16 cellular contexts compared by ENCODE assay signal in genomic region chr14:81831128-81831815, GRCh38.
DNase-seq lines count a peak whose midpoint lies in the region; ATAC-seq and TF ChIP-seq lines count a peak whose summit lies in the region.
"Had no signal": no experiment of that assay in that cellular context is flagged by ENCODE, and none has a peak within 500 bp of the region (broad histone marks: within the 10 kb centered on the region; RNA-seq: fewer than 3 reads in every experiment).

No MANE protein-coding gene starts in this region.

- no peak overlapping the region for H3K4ac ChIP-seq in mesenchymal stem cell (ENCODE audit: low read depth in 1 of 2, low read length in 2 of 2)

- DNase-seq in MG63 (peak; percentile 23), body of pancreas (peak; percentile 31 to 59 (median 44)), right cardiac atrium (peak; percentile 68 to 88 (median 73)), posterior vena cava (ENCODE audit: low spot score) (peak; percentile 84), mesenchymal stem cell (no peak), endothelial cell (ENCODE audit: low spot score) (no peak), dermis blood vessel endothelial cell (no peak)
- DNase-seq: activated naive CD4-positive, alpha-beta T cell treated with anti-CD3 and anti-CD28 coated beads for 36 hours; DND-41; IMR-90; NCI-H1436 treated with DMSO at 0.1 percent for 48 hours; SJCRH30; stimulated activated CD4-positive, alpha-beta T cell treated with anti-CD3 and anti-CD28 coated beads, Interleukin-4, amount 100 ng/mL, for 24 hours had no signal

- H3K27ac ChIP-seq in body of pancreas (no peak overlapping the region), right cardiac atrium (ENCODE audit: low read length) (no peak overlapping the region), mesenchymal stem cell (ENCODE audit: low read length, poor library complexity, severe bottlenecking) (no peak overlapping the region)
- H3K27ac ChIP-seq: SJCRH30 had no signal

- H3K36me3 ChIP-seq in MG63 (no peaks in the 10 kb centered on the region), body of pancreas (replicated peaks in 1 of 2; ENCODE audit: insufficient read depth in 1 of 2, low read depth in 2 of 2) (no peaks in the 10 kb centered on the region), mesenchymal stem cell (ENCODE audit: control insufficient read depth in 1 of 2, insufficient read depth in 2 of 2, low read depth in 1 of 2, low read length in 2 of 2) (no peaks in the 10 kb centered on the region)
- H3K36me3 ChIP-seq: SJCRH30 had no signal

- H3K36me3 Mint-ChIP-seq in endothelial cell (ENCODE audit: low read depth, unreplicated experiment): peaks cover 12% of the 10 kb centered on the region
- H3K36me3 Mint-ChIP-seq: stimulated activated effector memory CD8-positive, alpha-beta T cell treated with anti-CD3 and anti-CD28 coated beads, Interleukin-12 subunit alpha, Interleukin-12 subunit beta, amount 100 ng/mL, for 72 hours had no signal

- H2BK5ac ChIP-seq in mesenchymal stem cell (ENCODE audit: low read depth, low read length, poor library complexity, severe bottlenecking): no peak overlapping the region

- H4K91ac ChIP-seq in mesenchymal stem cell (ENCODE audit: low read length): no peak overlapping the region

- H2BK15ac ChIP-seq in mesenchymal stem cell (ENCODE audit: low read depth, poor library complexity, severe bottlenecking): no peak overlapping the region

- TF ChIP-seq POLR2A in body of pancreas (IDR thresholded peaks at IDR 0.05): no peak

- ATAC-seq in body of pancreas (peak; percentile 90), right cardiac atrium (peak; percentile 95 to 96), HG03196 (IDR thresholded peaks at IDR 0.05; ENCODE audit: unreplicated experiment) (no peak)
- ATAC-seq: stimulated activated effector memory CD8-positive, alpha-beta T cell treated with anti-CD3 and anti-CD28 coated beads, Interleukin-12 subunit alpha, Interleukin-12 subunit beta, amount 100 ng/mL, for 72 hours had no signal

- intact Hi-C loops in body of pancreas (cut with DNase I): no loop called here
- intact Hi-C loops in right cardiac atrium (cut with DNase I): no loop called here
- intact Hi-C loops in posterior vena cava (cut with DNase I): no loop called here

- no peak overlapping the region for H3K14ac ChIP-seq in mesenchymal stem cell (ENCODE audit: low read length in 2 of 2)

- H3K4me1 ChIP-seq in body of pancreas: peaks cover 18% of the 10 kb centered on the region
- H3K4me1 ChIP-seq in right cardiac atrium (ENCODE audit: control insufficient read depth, insufficient read depth, low read length): no peaks in the 10 kb centered on the region
- no peaks in the 10 kb centered on the region for H3K4me1 ChIP-seq in mesenchymal stem cell (ENCODE audit: control insufficient read depth, insufficient read depth, low read depth, low read length)
- H3K4me1 ChIP-seq: SJCRH30 had no signal

- no peak overlapping the region for H3K9ac ChIP-seq in mesenchymal stem cell (ENCODE audit: low read length)

- H2BK12ac ChIP-seq in mesenchymal stem cell (ENCODE audit: low read length in 2 of 2): no peak overlapping the region

- TF ChIP-seq CTCF in body of pancreas (IDR thresholded peaks at IDR 0.05) (no peak), endothelial cell (IDR thresholded peaks at IDR 0.05; ENCODE audit: unreplicated experiment) (no peak)

- H3K27me3 ChIP-seq in MG63: no peaks in the 10 kb centered on the region
- H3K27me3 ChIP-seq in body of pancreas: no peaks in the 10 kb centered on the region
- H3K27me3 ChIP-seq in right cardiac atrium (ENCODE audit: control insufficient read depth, insufficient read depth): no peaks in the 10 kb centered on the region
- no peaks in the 10 kb centered on the region for H3K27me3 ChIP-seq in mesenchymal stem cell (ENCODE audit: control insufficient read depth in 1 of 2, insufficient read depth in 1 of 2, low read length in 2 of 2)
- H3K27me3 ChIP-seq: SJCRH30 had no signal

- H3K4me1 Mint-ChIP-seq in endothelial cell (ENCODE audit: unreplicated experiment): no peaks in the 10 kb centered on the region
- H3K4me1 Mint-ChIP-seq: central memory CD8-positive, alpha-beta T cell; stimulated activated effector memory CD8-positive, alpha-beta T cell treated with anti-CD3 and anti-CD28 coated beads, Interleukin-12 subunit alpha, Interleukin-12 subunit beta, amount 100 ng/mL, for 72 hours had no signal

- H3K23ac ChIP-seq in mesenchymal stem cell (ENCODE audit: low read length in 2 of 2): no peak overlapping the region

- H4K8ac ChIP-seq in mesenchymal stem cell (ENCODE audit: low read length): no peak overlapping the region

- peaks cover 3% of the 10 kb centered on the region for H3K27me3 Mint-ChIP-seq in endothelial cell (ENCODE audit: unreplicated experiment)
- H3K27me3 Mint-ChIP-seq: central memory CD8-positive, alpha-beta T cell had no signal

- H3K79me1 ChIP-seq in mesenchymal stem cell (replicated peaks; ENCODE audit: low read length, poor library complexity, severe bottlenecking): no peaks in the 10 kb centered on the region

- no peak overlapping the region for H3K4me2 ChIP-seq in mesenchymal stem cell (ENCODE audit: low read length, poor library complexity, severe bottlenecking)

- H3K9me3 ChIP-seq in MG63 (no peaks in the 10 kb centered on the region), body of pancreas (peaks cover 0 to 4% (median 0%) of the 10 kb centered on the region in 3 donors), right cardiac atrium (ENCODE audit: control insufficient read depth, low read length) (no peaks in the 10 kb centered on the region), mesenchymal stem cell (ENCODE audit: control insufficient read depth, low read length) (peaks cover 10% of the 10 kb centered on the region)
- H3K9me3 ChIP-seq: SJCRH30 had no signal

- no peak overlapping the region for H3K18ac ChIP-seq in mesenchymal stem cell (ENCODE audit: low read depth in 1 of 2, low read length in 2 of 2)

- 42 to 52% methylated on average over 4 of the region's 4 CpGs for WGBS in body of pancreas, 2 donors
- WGBS in right cardiac atrium: 28% methylated on average over 4 of the region's 4 CpGs
- WGBS in mesenchymal stem cell: 39% methylated on average over 2 of the region's 4 CpGs

- H3K4me3 ChIP-seq in MG63 (no peak overlapping the region), body of pancreas (no peak overlapping the region), right cardiac atrium (ENCODE audit: low read length) (no peak overlapping the region), mesenchymal stem cell (ENCODE audit: insufficient read depth in 1 of 2, low read depth in 1 of 2, low read length in 2 of 2) (no peak overlapping the region)
- H3K4me3 ChIP-seq: SJCRH30 had no signal

- no peak overlapping the region for H2AK5ac ChIP-seq in mesenchymal stem cell (ENCODE audit: low read length, severe bottlenecking)

- H2AFZ ChIP-seq in mesenchymal stem cell (ENCODE audit: low read depth, low read length): no peak overlapping the region

- no peak overlapping the region for H2BK120ac ChIP-seq in mesenchymal stem cell (ENCODE audit: low read depth, low read length)

- no peak overlapping the region for H3K27ac Mint-ChIP-seq in endothelial cell (ENCODE audit: unreplicated experiment)
- H3K27ac Mint-ChIP-seq: activated naive CD4-positive, alpha-beta T cell treated with anti-CD3 and anti-CD28 coated beads for 36 hours; stimulated activated effector memory CD8-positive, alpha-beta T cell treated with anti-CD3 and anti-CD28 coated beads, Interleukin-12 subunit alpha, Interleukin-12 subunit beta, amount 100 ng/mL, for 72 hours had no signal

- H3K4me3 Mint-ChIP-seq in endothelial cell (ENCODE audit: unreplicated experiment): no peak overlapping the region
- H3K4me3 Mint-ChIP-seq: activated naive CD4-positive, alpha-beta T cell treated with anti-CD3 and anti-CD28 coated beads for 36 hours; central memory CD8-positive, alpha-beta T cell; stimulated activated effector memory CD8-positive, alpha-beta T cell treated with anti-CD3 and anti-CD28 coated beads, Interleukin-12 subunit alpha, Interleukin-12 subunit beta, amount 100 ng/mL, for 72 hours had no signal

- H3K9me3 Mint-ChIP-seq in endothelial cell (ENCODE audit: unreplicated experiment): peaks cover 50% of the 10 kb centered on the region

Comparison
In these comparisons a context has a peak if more than half of its experiments do, and no peak if none do; other contexts are left out.
1. DNase-seq: peak in MG63 (single experiment), body of pancreas (4 of 4), right cardiac atrium (3 of 3) and posterior vena cava (single experiment); none in mesenchymal stem cell (single experiment), endothelial cell (single experiment) and dermis blood vessel endothelial cell (single experiment).